Comparison of ENCODE assay signal across 16 cellular contexts in the genomic region with DNA sequence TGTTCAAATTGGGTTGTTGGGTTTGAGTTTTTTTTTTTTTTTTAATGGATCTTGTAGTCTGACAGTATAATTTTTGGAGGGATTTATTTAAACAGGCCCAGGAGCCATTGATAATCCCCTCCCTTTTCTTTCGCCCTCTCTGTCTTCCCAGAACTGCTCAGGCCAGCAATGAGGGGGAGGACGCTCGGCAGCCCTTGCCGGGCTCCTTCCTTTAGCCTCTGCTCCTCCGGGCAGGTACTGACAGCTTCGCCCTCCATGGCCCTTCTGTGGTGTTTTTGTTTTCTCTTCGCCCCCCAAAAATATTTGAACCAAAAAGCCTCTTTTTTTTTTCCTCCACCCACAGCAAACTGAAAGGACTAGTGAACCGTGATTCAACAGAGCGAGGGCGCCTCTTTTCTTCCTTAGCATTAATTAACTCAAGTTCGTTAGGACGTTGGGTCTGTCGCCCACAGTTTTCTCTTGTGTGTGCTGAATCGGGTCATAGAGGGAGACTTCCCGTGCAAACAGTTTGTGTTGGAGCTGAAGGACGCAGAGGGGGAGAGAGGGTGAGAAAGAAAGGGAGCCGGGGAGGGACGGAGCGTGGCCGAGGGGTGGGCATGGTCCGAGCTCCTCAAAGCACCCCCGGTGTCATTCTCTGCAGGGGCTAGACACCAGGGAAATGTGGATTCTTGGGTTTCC. TPM values are rescaled to one million over a fixed set of nuclear protein-coding genes. Genes with fewer than 3 reads are reported as not detected.
A peak's percentile ranks its signal among the peaks of the same experiment; 100 is the strongest.
DNase-seq lines count a peak whose midpoint lies in the region; ATAC-seq and TF ChIP-seq lines count a peak whose summit lies in the region.
"Had no signal": no experiment of that assay in that cellular context is flagged by ENCODE, and none has a peak within 500 bp of the region (broad histone marks: within the 10 kb centered on the region; RNA-seq: fewer than 3 reads in every experiment).

No MANE protein-coding gene starts in this region.

- H3K27me3 ChIP-seq in right cardiac atrium (ENCODE audit: control insufficient read depth, insufficient read depth) (no peaks in the 10 kb centered on the region), smooth muscle cell (ENCODE audit: low read depth) (peaks cover 100% of the 10 kb centered on the region), Caco-2 (replicated peaks; ENCODE audit: control insufficient read depth, insufficient read depth, low read length) (no peaks in the 10 kb centered on the region)

- POLR2A ChIA-PET in Caco-2 (lab: Charles Lee), result no interaction called here

- no peaks in the 10 kb centered on the region for H3K36me3 Mint-ChIP-seq in Caco-2 (ENCODE audit: insufficient read depth, unreplicated experiment)
- H3K36me3 Mint-ChIP-seq: memory B cell had no signal

- CTCF ChIA-PET in Caco-2 (lab: Charles Lee), result no interaction called here

- peak overlapping the region; percentile 12; the same call in 1 of the 2 replicates for H3K9ac ChIP-seq in ES-I3 (ENCODE audit: low read depth, low read length)
- no peak overlapping the region for H3K9ac ChIP-seq in smooth muscle cell (ENCODE audit: low read depth)

- 57% methylated on average over 22 of the region's 22 CpGs for WGBS in right cardiac atrium
- 18% methylated on average over 22 of the region's 22 CpGs for WGBS in smooth muscle cell (ENCODE audit: low lambda C conversion rate)

- DNase-seq in astrocyte of the cerebellum (ENCODE audit: low read depth), result no peak
- peak in 1 of 3 donors; percentile 48 for DNase-seq in right cardiac atrium
- no peak for DNase-seq in smooth muscle cell (lab: John Stamatoyannopoulos, UW; ENCODE audit: unreplicated experiment)
- DNase-seq in Caco-2, result no peak
- DNase-seq in stimulated activated naive CD8-positive, alpha-beta T cell treated with anti-CD3 and anti-CD28 coated beads, Interleukin-15, Interleukin-2, amounts not matched to agents 100 U/mL and 50 U/mL, for 24 hours, result no peak
- DNase-seq: activated CD8-positive, alpha-beta memory T cell treated with anti-CD3 and anti-CD28 coated beads for 24 hours; CD4-positive, alpha-beta T cell; foreskin melanocyte; NCI-H187; NK-92 treated with Interleukin-12 subunit alpha and Interleukin-12 subunit beta, amount 100 ng/mL, for 24 hours had no signal

- H3K9me3 Mint-ChIP-seq in Caco-2 (ENCODE audit: unreplicated experiment), result no peaks in the 10 kb centered on the region
- H3K9me3 Mint-ChIP-seq: CD4-positive, alpha-beta T cell; memory B cell; T-helper 1 cell treated with Interleukin-12 subunit alpha and Interleukin-12 subunit beta and Interleukin-4 antibody, amounts not matched to agents 30 μg/mL and 1 μg/mL, for 36 hours had no signal

- H3K27ac ChIP-seq in right cardiac atrium (ENCODE audit: low read length) (peak overlapping the region; percentile 93), smooth muscle cell (ENCODE audit: low read depth) (no peak overlapping the region)

- H3K4me3 ChIP-seq in astrocyte of the cerebellum (ENCODE audit: low read depth, low read length) (peak overlapping the region; percentile 29), right cardiac atrium (ENCODE audit: low read length) (peak overlapping the region; percentile 26), smooth muscle cell (no peak overlapping the region), Caco-2 (ENCODE audit: low read depth, low read length) (no peak overlapping the region)

- intact Hi-C loops in right cardiac atrium (cut with DNase I) (no loop called here), Caco-2 (cut with micrococcal nuclease; ENCODE audit: unreplicated experiment) (no loop called here)

- H3K4me1 ChIP-seq in ES-I3 (ENCODE audit: insufficient read depth, low read length) (peaks cover 25% of the 10 kb centered on the region), right cardiac atrium (ENCODE audit: control insufficient read depth, insufficient read depth, low read length) (peaks cover 24% of the 10 kb centered on the region), smooth muscle cell (ENCODE audit: low read depth) (peaks cover 31% of the 10 kb centered on the region), Caco-2 (peaks cover 8% of the 10 kb centered on the region; the same call in 1 of the 2 replicates)

- peaks cover 28% of the 10 kb centered on the region for H3K27me3 Mint-ChIP-seq in Caco-2 (ENCODE audit: insufficient read depth, unreplicated experiment)

- no peaks in the 10 kb centered on the region for H3K79me2 ChIP-seq in smooth muscle cell (ENCODE audit: low read depth)

- in situ Hi-C loops in astrocyte of the cerebellum (cut with HindIII; ENCODE audit: low sequenced_read_pairs), result no loop called here

- peak overlapping the region; percentile 66 for H3K4me2 ChIP-seq in smooth muscle cell

- BruUV-seq in Caco-2 (replicated peaks; lab: Mats Ljungman, UMichigan), result no TSS peak

- no peak overlapping the region for H3K4me3 Mint-ChIP-seq in Caco-2 (ENCODE audit: unreplicated experiment)
- H3K4me3 Mint-ChIP-seq: CD4-positive, alpha-beta T cell; memory B cell; T-helper 1 cell treated with Interleukin-12 subunit alpha and Interleukin-12 subunit beta and Interleukin-4 antibody, amounts not matched to agents 30 μg/mL and 1 μg/mL, for 36 hours had no signal

- H2AFZ ChIP-seq in smooth muscle cell (ENCODE audit: low read depth), result no peak overlapping the region

- peaks cover 93% of the 10 kb centered on the region for H4K20me1 ChIP-seq in smooth muscle cell (ENCODE audit: low read depth)

- no peaks in the 10 kb centered on the region for H3F3A ChIP-seq in smooth muscle cell (ENCODE audit: low read depth)

- H3K9me3 ChIP-seq in ES-I3 (ENCODE audit: control insufficient read depth, insufficient read depth, low read length) (no peaks in the 10 kb centered on the region; the same call in 1 of the 2 replicates), right cardiac atrium (ENCODE audit: control insufficient read depth, low read length) (no peaks in the 10 kb centered on the region), smooth muscle cell (replicated peaks; ENCODE audit: low read depth) (no peaks in the 10 kb centered on the region), Caco-2 (no peaks in the 10 kb centered on the region)

- TF ChIP-seq CTCF in astrocyte of the cerebellum (IDR thresholded peaks at IDR 0.05; ENCODE audit: low read depth, low read length, missing control alignments) (no peak), smooth muscle cell (IDR thresholded peaks at IDR 0.05; ENCODE audit: borderline replicate concordance, insufficient read depth, poor library complexity, severe bottlenecking) (no peak), Caco-2 (IDR thresholded peaks at IDR 0.05; ENCODE audit: insufficient read depth in 1 of 2, low read depth in 1 of 2, low read length in 1 of 2, severe bottlenecking in 1 of 2, unreplicated experiment in 1 of 2) (no peak)

- H3K36me3 ChIP-seq in ES-I3 (ENCODE audit: insufficient read depth, low read length) (no peaks in the 10 kb centered on the region), smooth muscle cell (ENCODE audit: low read depth) (no peaks in the 10 kb centered on the region), Caco-2 (ENCODE audit: control insufficient read depth, insufficient read depth, low read length) (no peaks in the 10 kb centered on the region)

- ATAC-seq in right cardiac atrium (no peak), GM21737 (IDR thresholded peaks at IDR 0.05; ENCODE audit: unreplicated experiment) (no peak), HG03095 (IDR thresholded peaks at IDR 0.05; ENCODE audit: unreplicated experiment) (no peak)
- no peak for ATAC-seq in stimulated activated naive CD8-positive, alpha-beta T cell treated with anti-CD3 and anti-CD28 coated beads, Interleukin-15, Interleukin-2, amounts not matched to agents 100 U/mL and 50 U/mL, for 24 hours

- peaks cover 5% of the 10 kb centered on the region for H3K4me1 Mint-ChIP-seq in Caco-2 (ENCODE audit: low read depth, unreplicated experiment)

- no peak overlapping the region for H3K27ac Mint-ChIP-seq in Caco-2 (ENCODE audit: unreplicated experiment)
- H3K27ac Mint-ChIP-seq: CD4-positive, alpha-beta T cell; memory B cell; T-helper 1 cell treated with Interleukin-12 subunit alpha and Interleukin-12 subunit beta and Interleukin-4 antibody, amounts not matched to agents 30 μg/mL and 1 μg/mL, for 36 hours had no signal

RNA-seq across cellular contexts. Expression of gene NFIX, which starts 21.5 kb away (rescaled TPM):
- 100 to 1,000 TPM; 123 to 168 (median 156) TPM for total RNA-seq in right cardiac atrium
- polyA plus RNA-seq in right cardiac atrium, result 67.4 TPM
- 2.3 TPM in 2 replicates for total RNA-seq in smooth muscle cell
- polyA plus RNA-seq in smooth muscle cell, result 1.8 and 1.9 TPM in 2 replicates
- total RNA-seq in Caco-2 (2022), result 0.35 and 0.82 TPM in 2 replicates

RNA-seq across cellular contexts. Expression of gene DAND5, which starts 47.4 kb away (rescaled TPM):
- total RNA-seq in right cardiac atrium, result 10 to 100 TPM in 2 of 4 donors, 1 to 10 TPM in 2; 5.0 to 13.8 (median 11.1) TPM
- polyA plus RNA-seq in right cardiac atrium, result 7.0 TPM
- not detected in 2 replicates for total RNA-seq in smooth muscle cell
- polyA plus RNA-seq in smooth muscle cell, result 0.18 TPM in 1 of 2 replicates, not detected in the other
- not detected in 2 replicates for total RNA-seq in Caco-2 (2022)
- total RNA-seq: CD4-positive, alpha-beta T cell; HT-29 had no signal

RNA-seq across cellular contexts. Expression of gene GADD45GIP1, which starts 59.7 kb away (rescaled TPM):
- total RNA-seq in right cardiac atrium (10 to 100 TPM; 24.3 to 33.2 (median 29.1) TPM), smooth muscle cell (51.5 and 51.6 TPM in 2 replicates), Caco-2 (2022) (39.3 and 42.7 TPM in 2 replicates)
- polyA plus RNA-seq in right cardiac atrium (64.5 TPM), smooth muscle cell (152 and 153 TPM in 2 replicates)

Comparison
In these comparisons a context has a peak if more than half of its experiments do, and no peak if none do; other contexts are left out.
1. H3K4me3 ChIP-seq: peak in astrocyte of the cerebellum (single experiment) and right cardiac atrium (single experiment); none in smooth muscle cell (single experiment) and Caco-2 (single experiment).
2. RNA of gene NFIX, which starts 21.5 kb away (total RNA-seq): 123 to 168 TPM in right cardiac atrium; 2.3 TPM in smooth muscle cell and 0.35 to 0.82 TPM in Caco-2; every median in the first group is over 10 times any median in the second.